18 cellular contexts compared by ENCODE assay signal in genomic region chr2:95298471-95299111, GRCh38. TPM values are rescaled to one million over a fixed set of nuclear protein-coding genes. Genes with fewer than 3 reads are reported as not detected.
"Had no signal": no experiment of that assay in that cellular context is flagged by ENCODE, and none has a peak within 500 bp of the region (broad histone marks: within the 10 kb centered on the region; RNA-seq: fewer than 3 reads in every experiment).

No MANE protein-coding gene starts in this region.

- DNase-seq: activated B cell treated with CpG ODN at 0.5 μM for 24 hours; activated CD4-positive, alpha-beta memory T cell treated with anti-CD3 and anti-CD28 coated beads for 36 hours; activated CD4-positive, alpha-beta T cell treated with anti-CD3 and anti-CD28 coated beads for 4 hours; activated gamma-delta T cell treated with Interleukin-2 at 50 U/mL for 16 hours; activated T-cell treated with anti-CD3 and anti-CD28 coated beads for 4 hours; central memory CD4-positive, alpha-beta T cell; effector CD8-positive, alpha-beta T cell; left cardiac atrium; natural killer cell; right lobe of liver; stimulated activated CD4-positive, alpha-beta T cell treated with anti-CD3 and anti-CD28 coated beads, Interleukin-4, amount 100 ng/mL, for 4 hours; T-helper 1 cell; T-helper 9 cell had no signal

- H3K27ac ChIP-seq: right lobe of liver, thoracic aorta had no signal

- H3K4me1 ChIP-seq: right lobe of liver had no signal

- H3K36me3 ChIP-seq: right lobe of liver, thoracic aorta had no signal

- H3K4me1 Mint-ChIP-seq: activated B cell treated with CpG ODN at 0.5 μM for 24 hours had no signal

- H3K27me3 Mint-ChIP-seq: activated naive CD8-positive, alpha-beta T cell had no signal

- H3K9me3 ChIP-seq: right lobe of liver, thoracic aorta had no signal

- H3K4me3 Mint-ChIP-seq: activated B cell treated with CpG ODN at 0.5 μM for 24 hours; activated CD4-positive, alpha-beta memory T cell treated with anti-CD3 and anti-CD28 coated beads for 36 hours; activated naive CD8-positive, alpha-beta T cell; activated T-helper 1 cell treated with anti-CD3 and anti-CD28 coated beads, Interleukin-12 subunit alpha, Interleukin-12 subunit beta, Interleukin-2, Interleukin-4 antibody, amounts not matched to agents 30 ng/mL and 10 ng/mL and 1 ng/mL, durations not matched to agents 14 hours and 24 hours and 36 hours; natural killer cell; stimulated activated memory B cell treated with anti-CD40 and anti-IgM and Interleukin-4, amounts not matched to agents 10 μg/mL and 1 μg/mL and 100 μg/mL, for 72 hours had no signal

- H3K4me3 ChIP-seq: right lobe of liver, thoracic aorta had no signal

- H3K9me3 Mint-ChIP-seq: activated B cell treated with CpG ODN at 0.5 μM for 24 hours; activated CD4-positive, alpha-beta memory T cell treated with anti-CD3 and anti-CD28 coated beads for 36 hours; activated T-helper 1 cell treated with anti-CD3 and anti-CD28 coated beads, Interleukin-12 subunit alpha, Interleukin-12 subunit beta, Interleukin-2, Interleukin-4 antibody, amounts not matched to agents 30 ng/mL and 10 ng/mL and 1 ng/mL, durations not matched to agents 14 hours and 24 hours and 36 hours; natural killer cell; stimulated activated memory B cell treated with anti-CD40 and anti-IgM and Interleukin-4, amounts not matched to agents 10 μg/mL and 1 μg/mL and 100 μg/mL, for 72 hours had no signal

- H3K27me3 ChIP-seq: right lobe of liver had no signal

- H3K36me3 Mint-ChIP-seq: activated CD4-positive, alpha-beta memory T cell treated with anti-CD3 and anti-CD28 coated beads for 36 hours; activated naive CD8-positive, alpha-beta T cell; natural killer cell; stimulated activated memory B cell treated with anti-CD40 and anti-IgM and Interleukin-4, amounts not matched to agents 10 μg/mL and 1 μg/mL and 100 μg/mL, for 72 hours had no signal

- ATAC-seq: esophagus mucosa; left cardiac atrium; natural killer cell; right lobe of liver; stimulated activated memory B cell treated with anti-CD40 and anti-IgM and Interleukin-4, amounts not matched to agents 10 μg/mL and 1 μg/mL and 100 μg/mL, for 72 hours had no signal

- H3K27ac Mint-ChIP-seq: activated B cell treated with CpG ODN at 0.5 μM for 24 hours; activated CD4-positive, alpha-beta memory T cell treated with anti-CD3 and anti-CD28 coated beads for 36 hours; activated T-helper 1 cell treated with anti-CD3 and anti-CD28 coated beads, Interleukin-12 subunit alpha, Interleukin-12 subunit beta, Interleukin-2, Interleukin-4 antibody, amounts not matched to agents 30 ng/mL and 10 ng/mL and 1 ng/mL, durations not matched to agents 14 hours and 24 hours and 36 hours; natural killer cell; stimulated activated memory B cell treated with anti-CD40 and anti-IgM and Interleukin-4, amounts not matched to agents 10 μg/mL and 1 μg/mL and 100 μg/mL, for 72 hours had no signal

RNA-seq across cellular contexts. Expression of gene KCNIP3, which starts 1.4 kb away (rescaled TPM):
- total RNA-seq: activated B cell treated with CpG ODN at 0.5 μM for 24 hours; activated CD4-positive, alpha-beta memory T cell treated with anti-CD3 and anti-CD28 coated beads for 36 hours; activated T-helper 1 cell treated with anti-CD3 and anti-CD28 coated beads, Interleukin-12 subunit alpha, Interleukin-12 subunit beta, Interleukin-2, Interleukin-4 antibody, amounts not matched to agents 30 ng/mL and 10 ng/mL and 1 ng/mL, durations not matched to agents 14 hours and 24 hours and 36 hours had no signal
